In genomic region chr4:94766856-94767255, GRCh38 we compare ENCODE assay signal across 20 cellular contexts. TPM values are rescaled to one million over a fixed set of nuclear protein-coding genes. Genes with fewer than 3 reads are reported as not detected.
A peak's percentile ranks its signal among the peaks of the same experiment; 100 is the strongest.
DNase-seq lines count a peak whose midpoint lies in the region; ATAC-seq, FAIRE-seq and TF ChIP-seq lines count a peak whose summit lies in the region.
"Had no signal": no experiment of that assay in that cellular context is flagged by ENCODE, and none has a peak within 500 bp of the region (broad histone marks: within the 10 kb centered on the region; RNA-seq: fewer than 3 reads in every experiment).

No MANE protein-coding gene starts in this region.

- no peaks in the 10 kb centered on the region for H3K36me3 Mint-ChIP-seq in activated T-helper 17 cell treated with anti-CD3 and anti-CD28 coated beads, Interleukin-2, amount 50 U/mL, for 72 hours (ENCODE audit: low read depth)
- H3K36me3 Mint-ChIP-seq: activated naive CD4-positive, alpha-beta T cell treated with anti-CD3 and anti-CD28 coated beads, Interleukin-2, amount 50 U/mL, for 72 hours; CD4-positive, alpha-beta memory T cell had no signal

- CTCF ChIA-PET in A673 (lab: Charles Lee): no interaction called here

- intact Hi-C loops in A673 (cut with micrococcal nuclease; ENCODE audit: unreplicated experiment): no loop called here

- H3K27ac ChIP-seq in A673 (ENCODE audit: low read depth, low read length, poor library complexity, severe bottlenecking): no peak overlapping the region
- H3K27ac ChIP-seq: left lung had no signal

- peak; percentile 60 for DNase-seq in HCEC 1CT
- peak; percentile 49 for DNase-seq in RCC 7860 (ENCODE audit: low spot score)
- DNase-seq in epithelial cell of esophagus (ENCODE audit: low read depth): peak; percentile 92
- peak; percentile 46 for DNase-seq in stromal cell of bone marrow (ENCODE audit: low read depth)
- DNase-seq in NCI-H2227 treated with DMSO at 0.1 percent for 48 hours (lab: John Stamatoyannopoulos, UW): no peak
- no peak for DNase-seq in A673 (ENCODE audit: low spot score)
- DNase-seq: activated CD8-positive, alpha-beta memory T cell treated with anti-CD3 and anti-CD28 coated beads, Interleukin-2, amount 50 U/mL, for 48 hours; CD4-positive, alpha-beta memory T cell; hippocampal formation; left lung; NCI-H2081 treated with DMSO at 0.1 percent for 48 hours; NCI-H82; stimulated activated CD4-positive, alpha-beta T cell treated with anti-CD3 and anti-CD28 coated beads, Interleukin-15, amount 100 ng/mL, for 24 hours had no signal

- H3K36me3 ChIP-seq in A673 (ENCODE audit: insufficient read depth, low read length, poor library complexity, severe bottlenecking): no peaks in the 10 kb centered on the region
- H3K36me3 ChIP-seq: left lung had no signal

- peaks cover 45% of the 10 kb centered on the region for H3K27me3 Mint-ChIP-seq in activated T-helper 17 cell treated with anti-CD3 and anti-CD28 coated beads, Interleukin-2, amount 50 U/mL, for 72 hours
- H3K27me3 Mint-ChIP-seq: progenitor cell of endocrine pancreas had no signal

- no peak for ATAC-seq in activated T-helper 17 cell treated with anti-CD3 and anti-CD28 coated beads, Interleukin-2, amount 50 U/mL, for 72 hours (replicated peaks)
- ATAC-seq: activated naive CD4-positive, alpha-beta T cell treated with anti-CD3 and anti-CD28 coated beads, Interleukin-2, amount 50 U/mL, for 72 hours; left lung; Right ventricle myocardium inferior had no signal

- H3K9me3 ChIP-seq in A673 (ENCODE audit: low read depth, low read length, poor library complexity, severe bottlenecking): no peaks in the 10 kb centered on the region
- H3K9me3 ChIP-seq: left lung had no signal

- H3K27me3 ChIP-seq in A673 (replicated peaks; ENCODE audit: insufficient read depth, low read depth, low read length, poor library complexity): no peaks in the 10 kb centered on the region

- H3K4me3 ChIP-seq in epithelial cell of esophagus (ENCODE audit: low read length): no peak overlapping the region
- no peak overlapping the region for H3K4me3 ChIP-seq in A673 (ENCODE audit: low read depth, low read length, poor library complexity, severe bottlenecking)
- H3K4me3 ChIP-seq: left lung had no signal

- BruUV-seq in A673 (replicated peaks; lab: Mats Ljungman, UMichigan): no TSS peak

- POLR2A ChIA-PET in A673 (lab: Charles Lee; ENCODE audit: low non-redundant PET): no interaction called here

- peaks cover 3% of the 10 kb centered on the region for H3K4me1 ChIP-seq in A673 (ENCODE audit: insufficient read depth, low read length, poor library complexity, severe bottlenecking)
- H3K4me1 ChIP-seq: left lung had no signal

- FAIRE-seq in RCC 7860 (lab: Jason Lieb, UNC): peak; percentile 88
- FAIRE-seq: endothelial cell of umbilical vein, GM12892 had no signal

- no peak overlapping the region for H3K27ac Mint-ChIP-seq in activated T-helper 17 cell treated with anti-CD3 and anti-CD28 coated beads, Interleukin-2, amount 50 U/mL, for 72 hours
- H3K27ac Mint-ChIP-seq: activated naive CD4-positive, alpha-beta T cell treated with anti-CD3 and anti-CD28 coated beads, Interleukin-2, amount 50 U/mL, for 72 hours; CD4-positive, alpha-beta memory T cell; progenitor cell of endocrine pancreas had no signal

- H3K4me1 Mint-ChIP-seq in activated T-helper 17 cell treated with anti-CD3 and anti-CD28 coated beads, Interleukin-2, amount 50 U/mL, for 72 hours: no peaks in the 10 kb centered on the region
- H3K4me1 Mint-ChIP-seq: CD4-positive, alpha-beta memory T cell had no signal

- H3K4me3 Mint-ChIP-seq in activated T-helper 17 cell treated with anti-CD3 and anti-CD28 coated beads, Interleukin-2, amount 50 U/mL, for 72 hours: no peak overlapping the region
- H3K4me3 Mint-ChIP-seq: CD4-positive, alpha-beta memory T cell had no signal

- TF ChIP-seq CTCF in epithelial cell of esophagus (IDR thresholded peaks at IDR 0.05; ENCODE audit: insufficient read depth, low read depth, low read length, missing control alignments): no peak
- no peak for TF ChIP-seq CTCF in A673 (conservative IDR thresholded peaks at IDR 0.05; ENCODE audit: low read depth, low read length)

- H3K9me3 Mint-ChIP-seq in activated T-helper 17 cell treated with anti-CD3 and anti-CD28 coated beads, Interleukin-2, amount 50 U/mL, for 72 hours: no peaks in the 10 kb centered on the region
- H3K9me3 Mint-ChIP-seq: activated naive CD4-positive, alpha-beta T cell treated with anti-CD3 and anti-CD28 coated beads, Interleukin-2, amount 50 U/mL, for 72 hours; CD4-positive, alpha-beta memory T cell had no signal

RNA-seq across cellular contexts. Expression of gene BMPR1B, which starts 9.1 kb away (rescaled TPM):
- total RNA-seq in activated T-helper 17 cell treated with anti-CD3 and anti-CD28 coated beads, Interleukin-2, amount 50 U/mL, for 72 hours: not detected
- total RNA-seq in A673 (2021): 2.2 and 3.7 TPM in 2 replicates
- total RNA-seq: activated naive CD4-positive, alpha-beta T cell treated with anti-CD3 and anti-CD28 coated beads, Interleukin-2, amount 50 U/mL, for 72 hours; T-helper 2 cell treated with Interferon-gamma antibody and Interleukin-4, amounts not matched to agents 100 ng/mL and 5 ng/mL, for 36 hours had no signal

Comparison
In these comparisons a context has a peak if more than half of its experiments do, and no peak if none do; other contexts are left out.
1. DNase-seq: peak in HCEC 1CT (single experiment), RCC 7860 (single experiment), epithelial cell of esophagus (single experiment) and stromal cell of bone marrow (single experiment); none in NCI-H2227 treated with DMSO at 0.1 percent for 48 hours (single experiment) and A673 (single experiment).